11 cellular contexts compared by ENCODE assay signal in the genomic region with DNA sequence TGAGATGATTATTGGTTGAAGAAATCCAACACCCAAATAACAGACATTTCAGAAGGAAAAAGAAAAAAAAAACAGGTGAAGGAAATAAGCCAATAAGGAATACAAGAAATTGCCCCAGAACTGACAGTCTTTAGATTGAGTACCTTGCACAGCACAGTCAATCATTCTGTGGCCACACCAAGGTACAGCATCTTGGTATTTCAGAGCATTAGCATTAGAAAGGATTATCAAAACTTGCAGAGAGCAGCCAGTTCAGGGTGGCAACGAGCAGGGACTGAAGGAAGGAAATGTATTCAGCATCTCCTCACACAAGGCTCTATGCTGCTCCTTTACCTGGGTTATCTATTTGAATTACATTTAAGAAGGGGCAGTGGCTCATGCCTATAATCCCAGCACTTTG. TPM values are rescaled to one million over a fixed set of nuclear protein-coding genes. Genes with fewer than 3 reads are reported as not detected.
A peak's percentile ranks its signal among the peaks of the same experiment; 100 is the strongest.
DNase-seq lines count a peak whose midpoint lies in the region; ATAC-seq and TF ChIP-seq lines count a peak whose summit lies in the region.
"Had no signal": no experiment of that assay in that cellular context is flagged by ENCODE, and none has a peak within 500 bp of the region (broad histone marks: within the 10 kb centered on the region; RNA-seq: fewer than 3 reads in every experiment).

No MANE protein-coding gene starts in this region.

- H3K4me3 ChIP-seq in heart left ventricle: peak overlapping the region in 1 of 12 donors; percentile 61

- H3K4me1 ChIP-seq in heart left ventricle: peaks cover 0 to 50% (median 0%) of the 10 kb centered on the region in 12 donors

- ATAC-seq in HG03520 (IDR thresholded peaks at IDR 0.05; ENCODE audit: unreplicated experiment): peak; percentile 42
- ATAC-seq in HG02571 (IDR thresholded peaks at IDR 0.05; ENCODE audit: unreplicated experiment): no peak
- ATAC-seq in heart left ventricle: no peak
- ATAC-seq: left lung, Right ventricle myocardium inferior had no signal

- peak overlapping the region; percentile 83 for H3K27ac Mint-ChIP-seq in activated naive CD8-positive, alpha-beta T cell treated with anti-CD3 and anti-CD28 coated beads for 36 hours
- peak overlapping the region; percentile 94 for H3K27ac Mint-ChIP-seq in stimulated activated naive CD8-positive, alpha-beta T cell treated with anti-CD3 and anti-CD28 coated beads, Interleukin-15, Interleukin-2, amounts not matched to agents 100 ng/mL and 50 ng/mL, for 24 hours

- peaks cover 4% of the 10 kb centered on the region for H3K9me3 Mint-ChIP-seq in activated naive CD8-positive, alpha-beta T cell treated with anti-CD3 and anti-CD28 coated beads for 36 hours
- H3K9me3 Mint-ChIP-seq in stimulated activated naive CD8-positive, alpha-beta T cell treated with anti-CD3 and anti-CD28 coated beads, Interleukin-15, Interleukin-2, amounts not matched to agents 100 ng/mL and 50 ng/mL, for 24 hours: no peaks in the 10 kb centered on the region

- 18 to 31% (median 23%) methylated on average over 1 of the region's 1 CpG for WGBS in heart left ventricle, 4 donors

- H3K36me3 Mint-ChIP-seq in activated naive CD8-positive, alpha-beta T cell treated with anti-CD3 and anti-CD28 coated beads for 36 hours: peaks cover 10% of the 10 kb centered on the region
- H3K36me3 Mint-ChIP-seq in stimulated activated naive CD8-positive, alpha-beta T cell treated with anti-CD3 and anti-CD28 coated beads, Interleukin-15, Interleukin-2, amounts not matched to agents 100 ng/mL and 50 ng/mL, for 24 hours (ENCODE audit: low read depth): peaks cover 3% of the 10 kb centered on the region

- no peak for TF ChIP-seq POLR2A in heart left ventricle (IDR thresholded peaks at IDR 0.05)

- no peaks in the 10 kb centered on the region for H3K9me3 ChIP-seq in heart left ventricle
- H3K9me3 ChIP-seq: left lung had no signal

- intact Hi-C loops in heart left ventricle (cut with DNase I): loop anchor here in 2 of 10 donors (10.0 kb wide), 2 partner anchors 148 to 288 kb away; a partner anchor contains a TSS

- no peak for TF ChIP-seq CTCF in heart left ventricle (IDR thresholded peaks at IDR 0.05)

- peaks cover 0 to 5% (median 0%) of the 10 kb centered on the region in 9 donors for H3K36me3 ChIP-seq in heart left ventricle
- H3K36me3 ChIP-seq: left lung had no signal

- H3K27me3 ChIP-seq in heart left ventricle: peaks cover 0 to 5% (median 0%) of the 10 kb centered on the region in 9 donors
- H3K27me3 ChIP-seq: left lung had no signal

- H3K4me3 Mint-ChIP-seq in activated naive CD8-positive, alpha-beta T cell treated with anti-CD3 and anti-CD28 coated beads for 36 hours: peak overlapping the region; percentile 73
- H3K4me3 Mint-ChIP-seq in stimulated activated naive CD8-positive, alpha-beta T cell treated with anti-CD3 and anti-CD28 coated beads, Interleukin-15, Interleukin-2, amounts not matched to agents 100 ng/mL and 50 ng/mL, for 24 hours: peak overlapping the region; percentile 82

- H3K4me1 Mint-ChIP-seq in activated naive CD8-positive, alpha-beta T cell treated with anti-CD3 and anti-CD28 coated beads for 36 hours: peaks cover 69% of the 10 kb centered on the region
- H3K4me1 Mint-ChIP-seq in stimulated activated naive CD8-positive, alpha-beta T cell treated with anti-CD3 and anti-CD28 coated beads, Interleukin-15, Interleukin-2, amounts not matched to agents 100 ng/mL and 50 ng/mL, for 24 hours (ENCODE audit: low read depth): peaks cover 74% of the 10 kb centered on the region

- peak overlapping the region in 1 of 12 donors; percentile 93 for H3K27ac ChIP-seq in heart left ventricle

- peak; percentile 10 for DNase-seq in activated effector memory CD4-positive, alpha-beta T cell treated with Interleukin-2 at 50 U/mL for 16 hours
- DNase-seq in activated effector memory CD4-positive, alpha-beta T cell treated with anti-CD3 and anti-CD28 coated beads, Interleukin-2, amount 50 U/mL, for 16 hours: no peak
- peak; percentile 11 for DNase-seq in activated naive CD8-positive, alpha-beta T cell treated with anti-CD3 and anti-CD28 coated beads for 36 hours
- DNase-seq in heart left ventricle: no peak
- no peak for DNase-seq in ecto neural progenitor cell (ENCODE audit: low spot score)
- DNase-seq: NCI-H1048 had no signal

- H3K27me3 Mint-ChIP-seq in activated naive CD8-positive, alpha-beta T cell treated with anti-CD3 and anti-CD28 coated beads for 36 hours: no peaks in the 10 kb centered on the region
- H3K27me3 Mint-ChIP-seq in stimulated activated naive CD8-positive, alpha-beta T cell treated with anti-CD3 and anti-CD28 coated beads, Interleukin-15, Interleukin-2, amounts not matched to agents 100 ng/mL and 50 ng/mL, for 24 hours: no peaks in the 10 kb centered on the region

RNA-seq across cellular contexts. Expression of a gene that starts 2.1 kb away (rescaled TPM):
- 1 to 10 TPM; 7.0 to 7.1 TPM for total RNA-seq in activated naive CD8-positive, alpha-beta T cell treated with anti-CD3 and anti-CD28 coated beads for 36 hours
- 100 to 1,000 TPM in 2 of 9 donors, 10 to 100 TPM in 6, 1 to 10 TPM in 1; 6.7 to 108 (median 54.2) TPM for total RNA-seq in heart left ventricle
- polyA plus RNA-seq in heart left ventricle: 10 to 100 TPM; 16.1 TPM

RNA-seq across cellular contexts. Expression of a gene that starts 58.1 kb away (rescaled TPM):
- total RNA-seq in activated naive CD8-positive, alpha-beta T cell treated with anti-CD3 and anti-CD28 coated beads for 36 hours: 10 to 100 TPM; 54.9 to 64.8 TPM
- 10 to 100 TPM; 35.7 to 60.3 (median 49.0) TPM for total RNA-seq in heart left ventricle
- 10 to 100 TPM; 31.8 to 72.1 TPM for polyA plus RNA-seq in heart left ventricle

Comparison
In these comparisons a context has a peak if more than half of its experiments do, and no peak if none do; other contexts are left out.
1. DNase-seq: peak in activated effector memory CD4-positive, alpha-beta T cell treated with Interleukin-2 at 50 U/mL for 16 hours (single experiment) and activated naive CD8-positive, alpha-beta T cell treated with anti-CD3 and anti-CD28 coated beads for 36 hours (single experiment); none in activated effector memory CD4-positive, alpha-beta T cell treated with anti-CD3 and anti-CD28 coated beads, Interleukin-2, amount 50 U/mL, for 16 hours (single experiment), heart left ventricle (0 of 5) and ecto neural progenitor cell (single experiment).